ENCODE assay signal across 1 cellular context in the genomic region with DNA sequence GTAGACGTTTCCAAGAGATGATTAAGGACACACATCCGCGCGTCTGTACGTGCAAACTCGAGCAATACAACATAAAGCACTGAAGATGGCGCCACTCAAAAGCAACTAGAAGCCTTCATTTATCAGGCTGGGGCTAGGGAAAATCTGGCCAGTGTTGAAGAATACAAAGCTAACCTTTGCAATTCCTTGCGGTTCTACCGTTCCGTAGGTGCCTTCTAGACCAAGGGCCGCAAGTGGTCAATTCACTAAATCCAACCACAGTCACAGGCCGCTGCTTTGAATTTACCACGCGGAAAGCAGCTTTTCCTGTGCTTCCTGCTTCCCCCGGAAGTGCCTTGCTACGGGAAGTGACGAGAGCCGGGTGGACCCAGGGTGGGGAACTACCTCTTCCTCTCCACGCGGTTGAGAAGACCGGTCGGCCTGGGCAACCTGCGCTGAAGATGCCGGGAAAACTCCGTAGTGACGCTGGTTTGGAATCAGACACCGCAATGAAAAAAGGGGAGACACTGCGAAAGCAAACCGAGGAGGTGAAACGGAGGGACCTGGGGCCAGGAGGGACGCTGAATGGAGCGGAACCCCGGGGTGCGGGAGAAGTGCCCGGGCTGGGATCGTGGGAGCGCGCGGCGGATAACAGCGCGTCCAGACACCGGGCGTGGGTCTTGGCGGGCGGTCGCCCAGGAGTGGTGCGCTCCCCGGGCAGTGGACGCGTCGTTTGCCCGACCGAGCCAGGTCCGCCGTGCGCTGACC.
A peak's percentile ranks its signal among the peaks of the same experiment; 100 is the strongest.
TF ChIP-seq lines count a peak whose summit lies in the region.

A gene (plus strand): TSS at position 385 of the 747 bp plus-strand sequence. CDS start 56 bp downstream, at position 441.

TF ChIP-seq in K562, 482 proteins besides CTCF, POLR2A, EP300 and RAD21 (continued from another document and continues in another):
- TF ChIP-seq, protein P1, sequence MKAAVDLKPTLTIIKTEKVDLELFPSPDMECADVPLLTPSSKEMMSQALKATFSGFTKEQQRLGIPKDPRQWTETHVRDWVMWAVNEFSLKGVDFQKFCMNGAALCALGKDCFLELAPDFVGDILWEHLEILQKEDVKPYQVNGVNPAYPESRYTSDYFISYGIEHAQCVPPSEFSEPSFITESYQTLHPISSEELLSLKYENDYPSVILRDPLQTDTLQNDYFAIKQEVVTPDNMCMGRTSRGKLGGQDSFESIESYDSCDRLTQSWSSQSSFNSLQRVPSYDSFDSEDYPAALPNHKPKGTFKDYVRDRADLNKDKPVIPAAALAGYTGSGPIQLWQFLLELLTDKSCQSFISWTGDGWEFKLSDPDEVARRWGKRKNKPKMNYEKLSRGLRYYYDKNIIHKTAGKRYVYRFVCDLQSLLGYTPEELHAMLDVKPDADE (conservative IDR thresholded peaks at IDR 0.05; ENCODE audit: control insufficient read depth, low read depth, low read length): peak; percentile 58; the same call in 1 of the 2 replicates
- no peak for TF ChIP-seq EWSR1 (IDR thresholded peaks at IDR 0.05; ENCODE audit: borderline replicate concordance, low read depth, partially characterized antibody)
- no peak for TF ChIP-seq EGR1 (conservative IDR thresholded peaks at IDR 0.05)
- TF ChIP-seq, protein P2, sequence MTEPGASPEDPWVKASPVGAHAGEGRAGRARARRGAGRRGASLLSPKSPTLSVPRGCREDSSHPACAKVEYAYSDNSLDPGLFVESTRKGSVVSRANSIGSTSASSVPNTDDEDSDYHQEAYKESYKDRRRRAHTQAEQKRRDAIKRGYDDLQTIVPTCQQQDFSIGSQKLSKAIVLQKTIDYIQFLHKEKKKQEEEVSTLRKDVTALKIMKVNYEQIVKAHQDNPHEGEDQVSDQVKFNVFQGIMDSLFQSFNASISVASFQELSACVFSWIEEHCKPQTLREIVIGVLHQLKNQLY (CRISPR knock-in tag; conservative IDR thresholded peaks at IDR 0.05): peak in 1 of 2 experiments; percentile 76; a peak in 1 of 4 replicates
- peak; percentile 88 for TF ChIP-seq ZZZ3 (IDR thresholded peaks at IDR 0.05)
- no peak for TF ChIP-seq ZNF766 (CRISPR knock-in tag; conservative IDR thresholded peaks at IDR 0.05)
- TF ChIP-seq, protein P3, sequence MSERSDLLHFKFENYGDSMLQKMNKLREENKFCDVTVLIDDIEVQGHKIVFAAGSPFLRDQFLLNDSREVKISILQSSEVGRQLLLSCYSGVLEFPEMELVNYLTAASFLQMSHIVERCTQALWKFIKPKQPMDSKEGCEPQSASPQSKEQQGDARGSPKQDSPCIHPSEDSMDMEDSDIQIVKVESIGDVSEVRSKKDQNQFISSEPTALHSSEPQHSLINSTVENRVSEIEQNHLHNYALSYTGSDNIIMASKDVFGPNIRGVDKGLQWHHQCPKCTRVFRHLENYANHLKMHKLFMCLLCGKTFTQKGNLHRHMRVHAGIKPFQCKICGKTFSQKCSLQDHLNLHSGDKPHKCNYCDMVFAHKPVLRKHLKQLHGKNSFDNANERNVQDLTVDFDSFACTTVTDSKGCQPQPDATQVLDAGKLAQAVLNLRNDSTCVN (CRISPR knock-in tag; IDR thresholded peaks at IDR 0.05): no peak
- TF ChIP-seq POLR2AphosphoS2 (IDR thresholded peaks at IDR 0.05; ENCODE audit: low read length): no peak
- peak; percentile 70 for TF ChIP-seq CC2D1A (IDR thresholded peaks at IDR 0.05)
- TF ChIP-seq TAL1 (IDR thresholded peaks at IDR 0.05): no peak
- peak; percentile 67 for TF ChIP-seq CXXC5 (CRISPR knock-in tag; IDR thresholded peaks at IDR 0.05)
- 0 out of 2 replicates have a peak, but pooled peaks have one; percentile 19 for TF ChIP-seq KHSRP (IDR thresholded peaks at IDR 0.05)
- TF ChIP-seq ZNF239 (CRISPR knock-in tag; IDR thresholded peaks at IDR 0.05): no peak
- 0 out of 2 replicates have a peak, but pooled peaks have one; percentile 16 for TF ChIP-seq SMC3 (conservative IDR thresholded peaks at IDR 0.05; ENCODE audit: insufficient read depth, low read depth, low read length)
- TF ChIP-seq JUN (IDR thresholded peaks at IDR 0.05; ENCODE audit: borderline replicate concordance, low read depth, low read length): no peak; the same call in 1 of the 2 replicates
- TF ChIP-seq JUN (CRISPR knock-in tag; IDR thresholded peaks at IDR 0.05; ENCODE audit: borderline replicate concordance): peak; percentile 13; the same call in 1 of the 2 replicates
- TF ChIP-seq SIN3A (IDR thresholded peaks at IDR 0.05; ENCODE audit: borderline replicate concordance in 2 of 2, control insufficient read depth in 1 of 2, low read depth in 2 of 2, low read length in 2 of 2): peak; percentile 89 to 96
- TF ChIP-seq, protein P4, sequence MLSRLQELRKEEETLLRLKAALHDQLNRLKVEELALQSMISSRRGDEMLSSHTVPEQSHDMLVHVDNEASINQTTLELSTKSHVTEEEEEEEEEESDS (CRISPR knock-in tag; IDR thresholded peaks at IDR 0.05): no peak
- peak; percentile 61; the same call in 1 of the 2 replicates for TF ChIP-seq CBFB (CRISPR knock-in tag; IDR thresholded peaks at IDR 0.05)
- peak; percentile 83 for TF ChIP-seq ASH1L (IDR thresholded peaks at IDR 0.05; ENCODE audit: borderline replicate concordance, low read depth, partially characterized antibody)
- TF ChIP-seq ZFP30 (CRISPR knock-in tag; IDR thresholded peaks at IDR 0.05; ENCODE audit: borderline replicate concordance): no peak
- TF ChIP-seq, protein P5, sequence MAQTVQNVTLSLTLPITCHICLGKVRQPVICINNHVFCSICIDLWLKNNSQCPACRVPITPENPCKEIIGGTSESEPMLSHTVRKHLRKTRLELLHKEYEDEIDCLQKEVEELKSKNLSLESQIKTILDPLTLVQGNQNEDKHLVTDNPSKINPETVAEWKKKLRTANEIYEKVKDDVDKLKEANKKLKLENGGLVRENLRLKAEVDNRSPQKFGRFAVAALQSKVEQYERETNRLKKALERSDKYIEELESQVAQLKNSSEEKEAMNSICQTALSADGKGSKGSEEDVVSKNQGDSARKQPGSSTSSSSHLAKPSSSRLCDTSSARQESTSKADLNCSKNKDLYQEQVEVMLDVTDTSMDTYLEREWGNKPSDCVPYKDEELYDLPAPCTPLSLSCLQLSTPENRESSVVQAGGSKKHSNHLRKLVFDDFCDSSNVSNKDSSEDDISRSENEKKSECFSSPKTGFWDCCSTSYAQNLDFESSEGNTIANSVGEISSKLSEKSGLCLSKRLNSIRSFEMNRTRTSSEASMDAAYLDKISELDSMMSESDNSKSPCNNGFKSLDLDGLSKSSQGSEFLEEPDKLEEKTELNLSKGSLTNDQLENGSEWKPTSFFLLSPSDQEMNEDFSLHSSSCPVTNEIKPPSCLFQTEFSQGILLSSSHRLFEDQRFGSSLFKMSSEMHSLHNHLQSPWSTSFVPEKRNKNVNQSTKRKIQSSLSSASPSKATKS (CRISPR knock-in tag; IDR thresholded peaks at IDR 0.05): 0 out of 2 replicates have a peak, but pooled peaks have one; percentile 4
- TF ChIP-seq HDAC6 (IDR thresholded peaks at IDR 0.05; ENCODE audit: low read depth, low read length): no peak
- TF ChIP-seq SMARCA4 (IDR thresholded peaks at IDR 0.05): peak; percentile 60; the same call in 1 of the 2 replicates
- TF ChIP-seq NR2C2 (CRISPR knock-in tag; IDR thresholded peaks at IDR 0.05): peak; percentile 23; the same call in 1 of the 2 replicates
- TF ChIP-seq NR2C2 (tag; IDR thresholded peaks at IDR 0.05): peak; percentile 96
- TF ChIP-seq, protein P6, sequence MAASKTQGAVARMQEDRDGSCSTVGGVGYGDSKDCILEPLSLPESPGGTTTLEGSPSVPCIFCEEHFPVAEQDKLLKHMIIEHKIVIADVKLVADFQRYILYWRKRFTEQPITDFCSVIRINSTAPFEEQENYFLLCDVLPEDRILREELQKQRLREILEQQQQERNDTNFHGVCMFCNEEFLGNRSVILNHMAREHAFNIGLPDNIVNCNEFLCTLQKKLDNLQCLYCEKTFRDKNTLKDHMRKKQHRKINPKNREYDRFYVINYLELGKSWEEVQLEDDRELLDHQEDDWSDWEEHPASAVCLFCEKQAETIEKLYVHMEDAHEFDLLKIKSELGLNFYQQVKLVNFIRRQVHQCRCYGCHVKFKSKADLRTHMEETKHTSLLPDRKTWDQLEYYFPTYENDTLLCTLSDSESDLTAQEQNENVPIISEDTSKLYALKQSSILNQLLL (CRISPR knock-in tag; IDR thresholded peaks at IDR 0.05; ENCODE audit: borderline replicate concordance): no peak
- peak; percentile 95 for TF ChIP-seq NFRKB (IDR thresholded peaks at IDR 0.05; ENCODE audit: low read depth)
- no peak for TF ChIP-seq ZNF354B (CRISPR knock-in tag; IDR thresholded peaks at IDR 0.05)
- peak; percentile 11; the same call in 1 of the 2 replicates for TF ChIP-seq ZNF24 (IDR thresholded peaks at IDR 0.05)
- TF ChIP-seq, protein P7, sequence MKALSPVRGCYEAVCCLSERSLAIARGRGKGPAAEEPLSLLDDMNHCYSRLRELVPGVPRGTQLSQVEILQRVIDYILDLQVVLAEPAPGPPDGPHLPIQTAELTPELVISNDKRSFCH (CRISPR knock-in tag; IDR thresholded peaks at IDR 0.05): no peak
- TF ChIP-seq, protein P7 (tag; IDR thresholded peaks at IDR 0.05): 0 out of 2 replicates have a peak, but pooled peaks have one; percentile 36
- TF ChIP-seq ATF1 (CRISPR knock-in tag; IDR thresholded peaks at IDR 0.05): no peak; the same call in 1 of the 2 replicates
- TF ChIP-seq ATF1 (tag; IDR thresholded peaks at IDR 0.05): peak; percentile 97
- peak; percentile 70; the same call in 1 of the 2 replicates for TF ChIP-seq CEBPG (CRISPR knock-in tag; IDR thresholded peaks at IDR 0.05)
- 0 out of 4 replicates have a peak, but pooled peaks of 1 of the 2 experiments have one; percentile 32 for TF ChIP-seq CEBPG (tag; conservative IDR thresholded peaks at IDR 0.05 in 1 of 2, IDR thresholded peaks at IDR 0.05 in 1 of 2)
- TF ChIP-seq FIP1L1 (IDR thresholded peaks at IDR 0.05; ENCODE audit: low read depth, low read length, poor library complexity, severe bottlenecking): peak; percentile 78
- 0 out of 2 replicates have a peak, but pooled peaks have one; percentile 29 for TF ChIP-seq TEAD4 (IDR thresholded peaks at IDR 0.05; ENCODE audit: low read length)
- TF ChIP-seq TEAD4 (CRISPR knock-in tag; IDR thresholded peaks at IDR 0.05; ENCODE audit: borderline replicate concordance): no peak
- peak; percentile 91 for TF ChIP-seq MED1 (CRISPR knock-in tag; IDR thresholded peaks at IDR 0.05; ENCODE audit: borderline replicate concordance)
- 0 out of 2 replicates have a peak, but pooled peaks have one; percentile 56 for TF ChIP-seq ZBTB7A (IDR thresholded peaks at IDR 0.05; ENCODE audit: borderline replicate concordance, control insufficient read depth, low read depth, low read length)
- TF ChIP-seq MYC (IDR thresholded peaks at IDR 0.05; ENCODE audit: low read depth, low read length): peak; percentile 99
- peak; percentile 95 for TF ChIP-seq MYC (CRISPR knock-in tag; IDR thresholded peaks at IDR 0.05; ENCODE audit: borderline replicate concordance, low read depth)
- TF ChIP-seq, protein P8, sequence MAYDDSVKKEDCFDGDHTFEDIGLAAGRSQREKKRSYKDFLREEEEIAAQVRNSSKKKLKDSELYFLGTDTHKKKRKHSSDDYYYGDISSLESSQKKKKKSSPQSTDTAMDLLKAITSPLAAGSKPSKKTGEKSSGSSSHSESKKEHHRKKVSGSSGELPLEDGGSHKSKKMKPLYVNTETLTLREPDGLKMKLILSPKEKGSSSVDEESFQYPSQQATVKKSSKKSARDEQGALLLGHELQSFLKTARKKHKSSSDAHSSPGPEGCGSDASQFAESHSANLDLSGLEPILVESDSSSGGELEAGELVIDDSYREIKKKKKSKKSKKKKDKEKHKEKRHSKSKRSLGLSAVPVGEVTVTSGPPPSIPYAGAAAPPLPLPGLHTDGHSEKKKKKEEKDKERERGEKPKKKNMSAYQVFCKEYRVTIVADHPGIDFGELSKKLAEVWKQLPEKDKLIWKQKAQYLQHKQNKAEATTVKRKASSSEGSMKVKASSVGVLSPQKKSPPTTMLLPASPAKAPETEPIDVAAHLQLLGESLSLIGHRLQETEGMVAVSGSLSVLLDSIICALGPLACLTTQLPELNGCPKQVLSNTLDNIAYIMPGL (CRISPR knock-in tag; IDR thresholded peaks at IDR 0.05): peak; percentile 46
- peak; percentile 94 for TF ChIP-seq BRD9 (IDR thresholded peaks at IDR 0.05; ENCODE audit: low read depth, partially characterized antibody)
- peak; percentile 85; the same call in 1 of the 2 replicates for TF ChIP-seq DIDO1 (tag; IDR thresholded peaks at IDR 0.05; ENCODE audit: low read depth)
- no peak for TF ChIP-seq ZNF146 (CRISPR knock-in tag; IDR thresholded peaks at IDR 0.05; ENCODE audit: unreplicated experiment)
- TF ChIP-seq, protein P9, sequence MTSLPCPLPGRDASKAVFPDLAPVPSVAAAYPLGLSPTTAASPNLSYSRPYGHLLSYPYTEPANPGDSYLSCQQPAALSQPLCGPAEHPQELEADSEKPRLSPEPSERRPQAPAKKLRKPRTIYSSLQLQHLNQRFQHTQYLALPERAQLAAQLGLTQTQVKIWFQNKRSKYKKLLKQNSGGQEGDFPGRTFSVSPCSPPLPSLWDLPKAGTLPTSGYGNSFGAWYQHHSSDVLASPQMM (CRISPR knock-in tag; IDR thresholded peaks at IDR 0.05): no peak
- peak; percentile 60 for TF ChIP-seq BRD4 (IDR thresholded peaks at IDR 0.05)
